Comparison of ENCODE assay signal across 17 cellular contexts in genomic region chr16:13638218-13638617, GRCh38.
DNase-seq lines count a peak whose midpoint lies in the region; ATAC-seq and TF ChIP-seq lines count a peak whose summit lies in the region.
"Had no signal": no experiment of that assay in that cellular context is flagged by ENCODE, and none has a peak within 500 bp of the region (broad histone marks: within the 10 kb centered on the region; RNA-seq: fewer than 3 reads in every experiment).

No MANE protein-coding gene starts in this region.

- H2AFZ ChIP-seq in IMR-90 (replicated peaks; ENCODE audit: low read length, poor library complexity): no peak overlapping the region
- no peak overlapping the region for H2AFZ ChIP-seq in neural progenitor cell (replicated peaks)
- H2AFZ ChIP-seq: GM23338 had no signal

- TF ChIP-seq POLR2A in IMR-90 (IDR thresholded peaks at IDR 0.05; ENCODE audit: low read depth, low read length): no peak

- ATAC-seq in IMR-90 (ENCODE audit: low read depth) (no peak), HG02588 (IDR thresholded peaks at IDR 0.05; ENCODE audit: unreplicated experiment) (no peak), GM21360 (IDR thresholded peaks at IDR 0.05; ENCODE audit: unreplicated experiment) (no peak), HG03139 (IDR thresholded peaks at IDR 0.05; ENCODE audit: unreplicated experiment) (no peak)
- ATAC-seq: CD8-positive, alpha-beta T cell; GM23338 had no signal

- H3K79me1 ChIP-seq in IMR-90 (ENCODE audit: low read depth in 1 of 2, low read length in 2 of 2): no peaks in the 10 kb centered on the region

- H3K4me2 ChIP-seq in IMR-90 (ENCODE audit: low read depth, low read length) (no peak overlapping the region), neural progenitor cell (no peak overlapping the region)
- H3K4me2 ChIP-seq: BLaER1 had no signal

- H3K9me3 ChIP-seq in IMR-90 (ENCODE audit: control insufficient read depth, insufficient read depth, low read length): peaks cover 11% of the 10 kb centered on the region
- H3K9me3 ChIP-seq in neural progenitor cell (ENCODE audit: low read depth): no peaks in the 10 kb centered on the region
- H3K9me3 ChIP-seq: BLaER1, Caco-2, HAP-1 had no signal

- peak overlapping the region; percentile 16 for H3K27ac Mint-ChIP-seq in neural progenitor cell
- H3K27ac Mint-ChIP-seq: B cell; CD4-positive, CD25-positive, alpha-beta regulatory T cell; CD8-positive, alpha-beta T cell; GM23338; HFFc6 had no signal

- H3K27ac ChIP-seq in IMR-90 (ENCODE audit: insufficient read depth, low read length): no peak overlapping the region
- H3K27ac ChIP-seq in neural progenitor cell: no peak overlapping the region
- H3K27ac ChIP-seq: BLaER1, C4-2B had no signal

- dilution Hi-C loops in IMR-90 (cut with HindIII; ENCODE audit: low sequenced_read_pairs, unreplicated experiment): no loop called here

- no peaks in the 10 kb centered on the region for H3K36me3 Mint-ChIP-seq in neural progenitor cell
- H3K36me3 Mint-ChIP-seq: CD4-positive, CD25-positive, alpha-beta regulatory T cell; CD8-positive, alpha-beta T cell had no signal

- no peak overlapping the region for H3K9ac ChIP-seq in IMR-90 (ENCODE audit: low read depth, low read length)
- no peak overlapping the region for H3K9ac ChIP-seq in neural progenitor cell
- H3K9ac ChIP-seq: BLaER1 had no signal

- DNase-seq in IMR-90 (no peak), NCI-H82 treated with DMSO at 0.1 percent for 48 hours (lab: John Stamatoyannopoulos, UW; ENCODE audit: unreplicated experiment) (peak; percentile 24), neural progenitor cell (ENCODE audit: low spot score) (no peak)
- DNase-seq: Caco-2; CD4-positive, CD25-positive, alpha-beta regulatory T cell; CD8-positive, alpha-beta T cell; DMS153; DND-41; HFFc6 had no signal

- TF ChIP-seq CTCF in IMR-90 (conservative IDR thresholded peaks at IDR 0.05; ENCODE audit: low read depth, low read length) (no peak), neural progenitor cell (IDR thresholded peaks at IDR 0.05) (no peak)

- H4K8ac ChIP-seq in IMR-90 (ENCODE audit: low read depth in 2 of 2, low read length in 2 of 2): no peak overlapping the region

- no peak overlapping the region for H2BK5ac ChIP-seq in IMR-90 (ENCODE audit: low read depth, low read length, poor library complexity, severe bottlenecking)

- H2BK120ac ChIP-seq in IMR-90 (ENCODE audit: low read depth, low read length): no peak overlapping the region

- intact Hi-C loops in IMR-90 (cut with micrococcal nuclease): no loop called here

- H3K36me3 ChIP-seq in IMR-90 (ENCODE audit: control insufficient read depth, insufficient read depth, low read length) (no peaks in the 10 kb centered on the region), neural progenitor cell (no peaks in the 10 kb centered on the region)
- H3K36me3 ChIP-seq: BLaER1, HAP-1 had no signal

- H3K4me1 Mint-ChIP-seq in neural progenitor cell: no peaks in the 10 kb centered on the region
- H3K4me1 Mint-ChIP-seq: B cell; CD4-positive, CD25-positive, alpha-beta regulatory T cell had no signal

- POLR2A ChIA-PET in IMR-90 (lab: Charles Lee; ENCODE audit: unreplicated experiment): no interaction called here

- H3K18ac ChIP-seq in IMR-90 (ENCODE audit: low read depth, low read length): no peak overlapping the region

- no peak overlapping the region for H2BK20ac ChIP-seq in IMR-90 (ENCODE audit: low read depth, low read length)

- no peak for TF ChIP-seq RAD21 in IMR-90 (IDR thresholded peaks at IDR 0.05; ENCODE audit: low read length)

- WGBS in IMR-90 (ENCODE audit: extremely low coverage in 2 of 2, insufficient read length in 1 of 2), 2 experiments: no CpG with 5 or more reads among the region's 2 CpGs

- no peaks in the 10 kb centered on the region for H3K27me3 ChIP-seq in IMR-90 (ENCODE audit: control insufficient read depth, insufficient read depth, low read length)
- no peaks in the 10 kb centered on the region for H3K27me3 ChIP-seq in neural progenitor cell
- H3K27me3 ChIP-seq: BLaER1 had no signal

- in situ Hi-C loops in IMR-90 (cut with MboI; ENCODE audit: low sequenced_read_pairs): no loop called here

- no peak overlapping the region for H3K4me3 Mint-ChIP-seq in neural progenitor cell
- H3K4me3 Mint-ChIP-seq: B cell; CD4-positive, CD25-positive, alpha-beta regulatory T cell; CD8-positive, alpha-beta T cell; GM23338; HFFc6 had no signal

- no peak overlapping the region for H4K91ac ChIP-seq in IMR-90 (ENCODE audit: insufficient read depth, low read depth, low read length)

- no peaks in the 10 kb centered on the region for H3K9me1 ChIP-seq in IMR-90 (ENCODE audit: insufficient read depth, low read length)

- peaks cover 2% of the 10 kb centered on the region for H3K9me3 Mint-ChIP-seq in neural progenitor cell

- H4K20me1 ChIP-seq in IMR-90 (ENCODE audit: insufficient read depth, low read length) (no peaks in the 10 kb centered on the region), neural progenitor cell (ENCODE audit: low read depth) (no peaks in the 10 kb centered on the region)
- H4K20me1 ChIP-seq: BLaER1 had no signal

- no peak overlapping the region for H2AK5ac ChIP-seq in IMR-90 (ENCODE audit: low read depth, low read length)

- no peak overlapping the region for H3K23ac ChIP-seq in IMR-90 (ENCODE audit: low read depth, low read length)

- H2BK15ac ChIP-seq in IMR-90 (ENCODE audit: low read depth, low read length): no peak overlapping the region

- no peak overlapping the region for H4K5ac ChIP-seq in IMR-90 (ENCODE audit: low read depth, low read length)

- no peak overlapping the region for H3K14ac ChIP-seq in IMR-90 (replicated peaks; ENCODE audit: low read depth, low read length)

- peaks cover 4% of the 10 kb centered on the region for H3K27me3 Mint-ChIP-seq in neural progenitor cell (ENCODE audit: insufficient read depth, low read depth)
- H3K27me3 Mint-ChIP-seq: CD4-positive, CD25-positive, alpha-beta regulatory T cell had no signal

- no peak overlapping the region for H3K4me3 ChIP-seq in IMR-90 (ENCODE audit: insufficient read depth, low read depth, low read length)
- no peak overlapping the region for H3K4me3 ChIP-seq in neural progenitor cell
- H3K4me3 ChIP-seq: BLaER1, GM23338, HAP-1 had no signal

- no peak overlapping the region for H3K4ac ChIP-seq in IMR-90 (ENCODE audit: low read depth, low read length)

- H2AK9ac ChIP-seq in IMR-90 (replicated peaks; ENCODE audit: low read depth, low read length, poor library complexity): no peak overlapping the region

- H3F3A ChIP-seq in neural progenitor cell (ENCODE audit: low read depth): no peaks in the 10 kb centered on the region

- CTCF ChIA-PET in IMR-90 (lab: Yijun Ruan, JAX): no interaction called here

- no peaks in the 10 kb centered on the region for H3K79me2 ChIP-seq in neural progenitor cell (ENCODE audit: low read depth)

- H3K56ac ChIP-seq in IMR-90 (ENCODE audit: extremely low read depth, insufficient read depth, low read length): no peak overlapping the region

- no TSS peak for BruUV-seq in IMR-90 (replicated peaks; lab: Mats Ljungman, UMichigan)

- no peaks in the 10 kb centered on the region for H3K4me1 ChIP-seq in IMR-90 (ENCODE audit: control insufficient read depth, insufficient read depth, low read length)
- H3K4me1 ChIP-seq in neural progenitor cell: no peaks in the 10 kb centered on the region
- H3K4me1 ChIP-seq: Caco-2, HAP-1 had no signal

TF ChIP-seq in IMR-90, 13 proteins besides CTCF, POLR2A, EP300 and RAD21:
- TF ChIP-seq MAFK (IDR thresholded peaks at IDR 0.05; ENCODE audit: low read depth, low read length): peak; percentile 22; the same call in 1 of the 2 replicates
- TF ChIP-seq MXI1 (IDR thresholded peaks at IDR 0.05; ENCODE audit: borderline replicate concordance, low read depth, low read length): no peak
